ENCODE assay signal across 8 cellular contexts in the genomic region with DNA sequence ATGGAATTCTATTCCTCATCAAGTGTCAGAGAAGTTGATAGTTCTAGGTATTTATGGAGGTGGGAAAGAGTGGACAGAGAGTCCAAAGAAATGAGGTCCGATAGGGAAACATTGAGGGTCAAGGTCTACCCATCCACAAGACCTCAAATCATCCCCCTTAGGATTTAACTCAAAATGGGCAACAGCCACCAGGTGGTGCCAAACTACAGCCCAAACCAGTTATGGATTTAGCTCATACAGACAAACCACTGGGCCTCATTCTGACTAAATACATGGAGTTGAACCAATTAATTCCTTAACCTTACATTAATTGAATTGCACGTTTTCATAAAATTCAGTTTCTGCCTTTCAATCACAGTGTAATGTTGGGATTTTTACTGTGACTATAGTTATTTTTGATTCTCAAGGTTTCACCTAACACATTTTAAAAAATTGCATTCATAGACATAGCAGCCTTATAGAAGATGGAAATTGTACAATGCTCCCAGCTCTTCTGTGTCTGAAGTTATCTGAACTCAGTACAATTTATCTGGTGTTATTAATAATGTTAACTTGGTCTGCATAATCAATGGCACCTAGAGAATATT.
DNase-seq lines count a peak whose midpoint lies in the region; ATAC-seq and TF ChIP-seq lines count a peak whose summit lies in the region.

No MANE protein-coding gene starts in this region.

- CTCF ChIA-PET in CD8-positive, alpha-beta T cell (lab: Charles Lee): interaction anchor here (0.7 to 1.2 kb wide), 4 partner anchors 12 to 961 kb away, joined by 3 to 13 read pairs (median 4); no protein-coding TSS in a partner anchor

- H3K9me3 ChIP-seq in CD8-positive, alpha-beta T cell (ENCODE audit: low read length): no peaks in the 10 kb centered on the region

- no peak for ATAC-seq in CD8-positive, alpha-beta T cell
- peak; percentile 69 for ATAC-seq in GM18907 (IDR thresholded peaks at IDR 0.05; ENCODE audit: unreplicated experiment)
- ATAC-seq in HG03342 (IDR thresholded peaks at IDR 0.05; ENCODE audit: unreplicated experiment): peak; percentile 72

- H3K9me3 Mint-ChIP-seq in CD8-positive, alpha-beta T cell: no peaks in the 10 kb centered on the region

- H3K36me3 ChIP-seq in CD8-positive, alpha-beta T cell (ENCODE audit: insufficient read depth, low read length): no peaks in the 10 kb centered on the region

- no peaks in the 10 kb centered on the region for H3K27me3 ChIP-seq in CD8-positive, alpha-beta T cell (ENCODE audit: insufficient read depth, low read length)

- peak; percentile 60 for TF ChIP-seq CTCF in CD8-positive, alpha-beta T cell (IDR thresholded peaks at IDR 0.05)
- peak; percentile 85 for TF ChIP-seq CTCF in retinal pigment epithelial cell (conservative IDR thresholded peaks at IDR 0.05; ENCODE audit: low read depth, low read length)

- no peaks in the 10 kb centered on the region for H3K4me1 Mint-ChIP-seq in CD8-positive, alpha-beta T cell (ENCODE audit: low read depth)

- no peaks in the 10 kb centered on the region for H3K4me1 ChIP-seq in CD8-positive, alpha-beta T cell (ENCODE audit: insufficient read depth, low read length)

- POLR2A ChIA-PET in CD8-positive, alpha-beta T cell (lab: Charles Lee): no interaction called here

- no peak overlapping the region for H3K27ac ChIP-seq in CD8-positive, alpha-beta T cell (ENCODE audit: low read depth, low read length)

- no peak overlapping the region for H3K4me3 Mint-ChIP-seq in CD8-positive, alpha-beta T cell

- intact Hi-C loops in CD8-positive, alpha-beta T cell (cut with DNase I, micrococcal nuclease): loop anchor here (1.0 to 2.0 kb wide), 2 partner anchors 921 to 961 kb away; no protein-coding TSS in a partner anchor

- H3K36me3 Mint-ChIP-seq in CD8-positive, alpha-beta T cell: no peaks in the 10 kb centered on the region

- H3K27me3 Mint-ChIP-seq in CD8-positive, alpha-beta T cell (ENCODE audit: low read depth): no peaks in the 10 kb centered on the region

- H3K27ac Mint-ChIP-seq in CD8-positive, alpha-beta T cell: no peak overlapping the region

- peak in 6 of 7 experiments; percentile 7 to 52 (median 42) for DNase-seq in CD8-positive, alpha-beta T cell
- DNase-seq in NCI-H526 treated with DMSO at 0.1 percent for 48 hours (lab: John Stamatoyannopoulos, UW) (peak; percentile 42), fibroblast of the conjunctiva (ENCODE audit: low read depth) (peak; percentile 23), retinal pigment epithelial cell (ENCODE audit: low read depth) (no peak), cerebellar nuclear complex (lab: John Stamatoyannopoulos, UW) (no peak)
- DNase-seq in activated CD8-positive, alpha-beta memory T cell treated with anti-CD3 and anti-CD28 coated beads, Interleukin-2, amount 50 U/mL, for 24 hours (ENCODE audit: extremely low read depth): peak; percentile 6

- H3K4me3 ChIP-seq in CD8-positive, alpha-beta T cell (ENCODE audit: low read depth, low read length): no peak overlapping the region
- no peak overlapping the region for H3K4me3 ChIP-seq in retinal pigment epithelial cell (ENCODE audit: low read length)

Comparison
In these comparisons a context has a peak if more than half of its experiments do, and no peak if none do; other contexts are left out.
1. DNase-seq: peak in CD8-positive, alpha-beta T cell (6 of 7), NCI-H526 treated with DMSO at 0.1 percent for 48 hours (single experiment), activated CD8-positive, alpha-beta memory T cell treated with anti-CD3 and anti-CD28 coated beads, Interleukin-2, amount 50 U/mL, for 24 hours (single experiment) and fibroblast of the conjunctiva (single experiment); none in retinal pigment epithelial cell (single experiment) and cerebellar nuclear complex (0 of 2).